ENCODE assay signal across 1 cellular context in the genomic region with DNA sequence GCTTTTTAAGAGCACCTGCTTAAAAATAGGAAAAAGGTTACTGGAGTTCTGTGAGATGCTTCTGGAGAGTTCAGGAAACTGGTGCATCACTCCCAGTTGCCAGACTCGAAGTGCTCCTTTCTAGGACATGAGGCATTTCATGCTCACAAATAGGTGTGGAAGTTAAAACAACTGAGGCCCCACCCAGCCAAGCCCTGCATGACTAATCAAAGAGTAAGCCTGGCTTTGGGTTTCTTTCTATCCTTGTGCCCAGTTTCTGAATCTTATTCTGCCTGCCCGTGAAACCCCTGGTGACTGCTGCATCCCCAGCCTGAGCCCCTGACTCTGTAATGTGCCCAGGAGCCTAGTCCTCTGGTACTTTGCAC.
TF ChIP-seq lines count a peak whose summit lies in the region.

No MANE protein-coding gene starts in this region.

TF ChIP-seq in H1, 55 proteins besides CTCF, POLR2A, EP300 and RAD21:
- no peak for TF ChIP-seq CHD1 (IDR thresholded peaks at IDR 0.05; ENCODE audit: low read depth, low read length)
- TF ChIP-seq GABPA (IDR thresholded peaks at IDR 0.05; ENCODE audit: borderline replicate concordance, insufficient read depth, low read length) = no peak
- no peak for TF ChIP-seq FOSL1 (IDR thresholded peaks at IDR 0.05; ENCODE audit: insufficient read depth, low read depth, low read length)
- TF ChIP-seq RNF2 (IDR thresholded peaks at IDR 0.05; ENCODE audit: borderline replicate concordance, low read depth, low read length, missing control alignments, poor library complexity, severe bottlenecking) = no peak
- no peak for TF ChIP-seq TCF12 (IDR thresholded peaks at IDR 0.05; ENCODE audit: low read depth, low read length)
- TF ChIP-seq EGR1 (IDR thresholded peaks at IDR 0.05; ENCODE audit: borderline replicate concordance, low read depth, low read length) = no peak
- no peak for TF ChIP-seq GTF2F1 (IDR thresholded peaks at IDR 0.05; ENCODE audit: borderline replicate concordance, low read depth, low read length)
- TF ChIP-seq, protein P1, sequence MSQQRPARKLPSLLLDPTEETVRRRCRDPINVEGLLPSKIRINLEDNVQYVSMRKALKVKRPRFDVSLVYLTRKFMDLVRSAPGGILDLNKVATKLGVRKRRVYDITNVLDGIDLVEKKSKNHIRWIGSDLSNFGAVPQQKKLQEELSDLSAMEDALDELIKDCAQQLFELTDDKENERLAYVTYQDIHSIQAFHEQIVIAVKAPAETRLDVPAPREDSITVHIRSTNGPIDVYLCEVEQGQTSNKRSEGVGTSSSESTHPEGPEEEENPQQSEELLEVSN (IDR thresholded peaks at IDR 0.05) = no peak
- TF ChIP-seq JUN (IDR thresholded peaks at IDR 0.05; ENCODE audit: low read depth, low read length) = no peak
- TF ChIP-seq CBX5 (IDR thresholded peaks at IDR 0.05; ENCODE audit: low read depth, low read length) = no peak
- no peak for TF ChIP-seq ASH2L (IDR thresholded peaks at IDR 0.05; ENCODE audit: low read length)
- no peak for TF ChIP-seq TAF7 (optimal IDR thresholded peaks at IDR 0.05; ENCODE audit: borderline replicate concordance, low read depth, low read length)
- TF ChIP-seq SIRT6 (IDR thresholded peaks at IDR 0.05; ENCODE audit: low read length) = no peak
- no peak for TF ChIP-seq RBBP5 (IDR thresholded peaks at IDR 0.05; ENCODE audit: borderline replicate concordance, low read depth, low read length)
- no peak for TF ChIP-seq JUND (IDR thresholded peaks at IDR 0.05; ENCODE audit: low read length)
